ENCODE assay signal across 17 cellular contexts in the genomic region with DNA sequence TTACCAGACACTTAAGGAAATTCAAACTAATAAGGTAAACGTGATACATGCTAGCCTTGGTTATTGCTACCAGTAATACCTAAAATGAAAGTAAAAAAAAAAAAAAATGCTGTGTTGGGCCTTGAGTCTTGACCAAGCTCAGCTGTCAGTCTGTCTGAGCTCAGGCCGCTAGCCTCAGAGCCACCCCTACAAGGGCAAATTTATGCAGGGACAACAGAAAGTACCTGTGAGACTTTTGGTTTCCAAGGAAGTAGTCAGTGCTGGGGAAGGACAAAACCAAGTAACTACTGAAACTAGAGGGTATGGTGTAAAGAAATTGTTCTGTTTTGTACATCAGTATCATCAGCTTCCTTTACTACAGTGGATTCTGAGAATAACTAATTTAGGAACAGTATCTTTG.
A peak's percentile ranks its signal among the peaks of the same experiment; 100 is the strongest.
DNase-seq lines count a peak whose midpoint lies in the region; ATAC-seq and TF ChIP-seq lines count a peak whose summit lies in the region.
"Had no signal": no experiment of that assay in that cellular context is flagged by ENCODE, and none has a peak within 500 bp of the region (broad histone marks: within the 10 kb centered on the region; RNA-seq: fewer than 3 reads in every experiment).

No MANE protein-coding gene starts in this region.

- H3K4me2 ChIP-seq in mesenchymal stem cell (ENCODE audit: low read length, poor library complexity, severe bottlenecking), result no peak overlapping the region
- H3K4me2 ChIP-seq: BLaER1 treated with 17β-estradiol and CSF1 and Interleukin-3, amounts not matched to agents 10 nM and 100 nM had no signal

- H4K91ac ChIP-seq in mesenchymal stem cell (ENCODE audit: low read length), result no peak overlapping the region

- H3K4me1 ChIP-seq in mesenchymal stem cell (ENCODE audit: control insufficient read depth, insufficient read depth, low read depth, low read length) (no peaks in the 10 kb centered on the region), upper lobe of right lung (no peaks in the 10 kb centered on the region)
- H3K4me1 ChIP-seq: BLaER1 treated with 17β-estradiol and CSF1 and Interleukin-3, amounts not matched to agents 10 nM and 100 nM; vagina had no signal

- no peak overlapping the region for H2BK120ac ChIP-seq in mesenchymal stem cell (ENCODE audit: low read depth, low read length)

- no peak overlapping the region for H3K4ac ChIP-seq in mesenchymal stem cell (ENCODE audit: low read depth in 1 of 2, low read length in 2 of 2)

- TF ChIP-seq CTCF in upper lobe of right lung (IDR thresholded peaks at IDR 0.05), result no peak

- DNase-seq in GM19238 (ENCODE audit: insufficient read length, low spot score) (peak; percentile 4), mesenchymal stem cell (peak; percentile 3), SW 1271 (lab: John Stamatoyannopoulos, UW) (no peak), upper lobe of right lung (no peak)
- DNase-seq: endodermal cell; NCI-H1105; NCI-H2227 treated with DMSO at 0.1 percent for 48 hours; stimulated activated CD4-positive, alpha-beta T cell treated with anti-CD3 and anti-CD28 coated beads, Interleukin-4, amount 100 ng/mL, for 4 hours; stimulated activated naive B cell treated with anti-CD40 and anti-IgM and Interleukin-4, amounts not matched to agents 10 μg/mL and 1 μg/mL and 100 μg/mL, for 72 hours; WERI-Rb-1 had no signal

- intact Hi-C loops in upper lobe of right lung (cut with DNase I), result no loop called here

- H2AK5ac ChIP-seq in mesenchymal stem cell (ENCODE audit: low read length, severe bottlenecking), result no peak overlapping the region

- H3K4me3 ChIP-seq in mesenchymal stem cell (ENCODE audit: insufficient read depth in 1 of 2, low read depth in 1 of 2, low read length in 2 of 2), result no peak overlapping the region
- no peak overlapping the region for H3K4me3 ChIP-seq in upper lobe of right lung
- H3K4me3 ChIP-seq: BLaER1 treated with 17β-estradiol and CSF1 and Interleukin-3, amounts not matched to agents 10 nM and 100 nM; cardiac muscle cell; vagina had no signal

- H3K79me1 ChIP-seq in mesenchymal stem cell (replicated peaks; ENCODE audit: low read length, poor library complexity, severe bottlenecking), result no peaks in the 10 kb centered on the region

- no peak overlapping the region for H3K27ac ChIP-seq in mesenchymal stem cell (ENCODE audit: low read length, poor library complexity, severe bottlenecking)
- H3K27ac ChIP-seq in upper lobe of right lung, result no peak overlapping the region
- H3K27ac ChIP-seq: BLaER1 treated with 17β-estradiol and CSF1 and Interleukin-3, amounts not matched to agents 10 nM and 100 nM; cardiac muscle cell; foreskin keratinocyte; vagina; WERI-Rb-1 had no signal

- WGBS in mesenchymal stem cell, result 88% methylated on average over 1 of the region's 2 CpGs

- no peak overlapping the region for H4K8ac ChIP-seq in mesenchymal stem cell (ENCODE audit: low read length)

- peak; percentile 58 for ATAC-seq in HG02642 (IDR thresholded peaks at IDR 0.05; ENCODE audit: poor library complexity, unreplicated experiment)
- ATAC-seq in HG03354 (IDR thresholded peaks at IDR 0.05; ENCODE audit: poor library complexity, severe bottlenecking, unreplicated experiment), result peak; percentile 69
- ATAC-seq in upper lobe of right lung, result no peak
- no peak for ATAC-seq in GM21367 (IDR thresholded peaks at IDR 0.05; ENCODE audit: unreplicated experiment)
- ATAC-seq: stimulated activated naive B cell treated with anti-CD40 and anti-IgM and Interleukin-4, amounts not matched to agents 10 μg/mL and 1 μg/mL and 100 μg/mL, for 72 hours had no signal

- H2AFZ ChIP-seq in mesenchymal stem cell (ENCODE audit: low read depth, low read length), result no peak overlapping the region

- no peak overlapping the region for H2BK5ac ChIP-seq in mesenchymal stem cell (ENCODE audit: low read depth, low read length, poor library complexity, severe bottlenecking)

- no peak overlapping the region for H3K9ac ChIP-seq in mesenchymal stem cell (ENCODE audit: low read length)
- H3K9ac ChIP-seq: BLaER1 treated with 17β-estradiol and CSF1 and Interleukin-3, amounts not matched to agents 10 nM and 100 nM had no signal

- H3K27me3 ChIP-seq in mesenchymal stem cell (ENCODE audit: control insufficient read depth in 1 of 2, insufficient read depth in 1 of 2, low read length in 2 of 2), result no peaks in the 10 kb centered on the region
- H3K27me3 ChIP-seq in upper lobe of right lung, result no peaks in the 10 kb centered on the region
- H3K27me3 ChIP-seq: BLaER1 treated with 17β-estradiol and CSF1 and Interleukin-3, amounts not matched to agents 10 nM and 100 nM; cardiac muscle cell; foreskin keratinocyte; vagina had no signal

- no peak overlapping the region for H2BK12ac ChIP-seq in mesenchymal stem cell (ENCODE audit: low read length in 2 of 2)

- H3K18ac ChIP-seq in mesenchymal stem cell (ENCODE audit: low read depth in 1 of 2, low read length in 2 of 2), result no peak overlapping the region

- H3K36me3 ChIP-seq in mesenchymal stem cell (ENCODE audit: control insufficient read depth in 1 of 2, insufficient read depth in 2 of 2, low read depth in 1 of 2, low read length in 2 of 2) (no peaks in the 10 kb centered on the region), upper lobe of right lung (no peaks in the 10 kb centered on the region)
- H3K36me3 ChIP-seq: BLaER1 treated with 17β-estradiol and CSF1 and Interleukin-3, amounts not matched to agents 10 nM and 100 nM; cardiac muscle cell; vagina; WERI-Rb-1 had no signal

- H3K14ac ChIP-seq in mesenchymal stem cell (ENCODE audit: low read length in 2 of 2), result no peak overlapping the region

- H3K9me3 ChIP-seq in mesenchymal stem cell (ENCODE audit: control insufficient read depth, low read length) (no peaks in the 10 kb centered on the region), upper lobe of right lung (no peaks in the 10 kb centered on the region)
- H3K9me3 ChIP-seq: BLaER1 treated with 17β-estradiol and CSF1 and Interleukin-3, amounts not matched to agents 10 nM and 100 nM; vagina had no signal

- no peak overlapping the region for H2BK15ac ChIP-seq in mesenchymal stem cell (ENCODE audit: low read depth, poor library complexity, severe bottlenecking)

- H3K23ac ChIP-seq in mesenchymal stem cell (ENCODE audit: low read length in 2 of 2), result no peak overlapping the region

Comparison
In these comparisons a context has a peak if more than half of its experiments do, and no peak if none do; other contexts are left out.
1. DNase-seq: peak in GM19238 (single experiment) and mesenchymal stem cell (single experiment); none in SW 1271 (0 of 2) and upper lobe of right lung (single experiment).
2. ATAC-seq: peak in HG02642 (single experiment) and HG03354 (single experiment); none in upper lobe of right lung (single experiment) and GM21367 (single experiment).